Comparison of ENCODE assay signal across 8 cellular contexts in the genomic region with DNA sequence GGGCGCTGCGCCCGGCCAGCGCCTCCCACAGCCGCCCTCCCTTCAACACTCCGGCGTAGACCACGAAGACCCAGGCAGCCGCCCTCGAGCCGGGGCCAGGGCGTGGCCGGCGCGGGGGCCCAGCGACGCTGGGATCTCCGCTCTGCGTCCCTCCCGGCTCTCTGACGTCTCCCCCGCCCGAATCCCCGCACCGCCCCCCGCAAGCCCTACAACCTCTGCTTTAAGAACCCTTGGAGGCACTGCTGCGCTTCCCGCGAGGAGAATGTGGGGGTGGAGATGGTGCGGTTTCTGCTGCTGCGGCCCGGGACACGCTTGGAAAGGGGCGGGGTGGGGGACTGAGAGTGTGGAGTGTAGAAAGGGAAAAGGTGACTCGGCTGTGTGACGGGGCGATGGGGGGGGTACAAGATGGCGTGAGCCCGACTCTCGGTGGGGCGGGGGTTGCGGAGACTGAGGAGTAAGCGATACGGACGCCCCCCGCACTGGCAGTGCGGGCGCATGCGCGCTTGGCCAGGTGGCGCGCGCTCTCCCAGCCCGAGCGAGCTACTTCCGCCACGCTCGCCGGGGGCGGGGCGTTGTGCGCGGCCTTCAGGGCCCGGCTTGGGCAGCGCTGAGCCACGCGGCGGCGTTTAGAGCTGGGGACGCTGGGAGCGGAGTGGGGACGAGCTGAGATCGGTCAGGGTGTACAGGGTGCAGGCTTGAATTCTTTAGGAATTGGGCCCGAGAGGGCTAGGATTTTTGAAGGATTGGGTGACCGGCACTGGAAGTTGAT. TPM values are rescaled to one million over a fixed set of nuclear protein-coding genes. Genes with fewer than 3 reads are reported as not detected.
DNase-seq lines count a peak whose midpoint lies in the region; ATAC-seq and TF ChIP-seq lines count a peak whose summit lies in the region.

SUPT3H (minus strand) TSS at position 380 of the 769 bp plus-strand sequence.

- ATAC-seq in GM19035 (IDR thresholded peaks at IDR 0.05; ENCODE audit: unreplicated experiment), result peak; percentile 94
- peak; percentile 85 for ATAC-seq in HG03342 (IDR thresholded peaks at IDR 0.05; ENCODE audit: unreplicated experiment)
- peak; percentile 97 for ATAC-seq in left colon

- DNase-seq in Ammon's horn (ENCODE audit: low spot score) (peak; percentile 93), NCI-H460 (ENCODE audit: extremely low read depth, low read depth) (peak; percentile 83), choroid plexus epithelial cell (ENCODE audit: low read depth) (peak; percentile 95), left colon (peak; percentile 88 to 93)
- peak; percentile 93 to 97 for DNase-seq in activated CD4-positive, alpha-beta T cell treated with anti-CD3 and anti-CD28 coated beads for 4 hours
- peak; percentile 92 to 93 for DNase-seq in stimulated activated CD4-positive, alpha-beta T cell treated with anti-CD3 and anti-CD28 coated beads, Interleukin-1b, Interleukin-23, amount 100 ng/mL, for 4 hours (ENCODE audit: low read depth in 2 of 2)

- intact Hi-C loops in left colon (cut with DNase I, micrococcal nuclease), result no loop called here

- peak within 1 kb of the TSS; percentile 76 for H3K4me3 ChIP-seq in choroid plexus epithelial cell (ENCODE audit: low read depth, low read length)

- TF ChIP-seq CTCF in choroid plexus epithelial cell (conservative IDR thresholded peaks at IDR 0.05; ENCODE audit: low read depth, low read length), result peak; percentile 27

RNA-seq across cellular contexts. Expression of gene SUPT3H, which starts in this region (rescaled TPM):
- total RNA-seq in NCI-H460 (2014; rRNA removed; shearing (Covaris generic)), result 2.7 and 5.9 TPM in 2 replicates
- 15.9 and 27.7 TPM in 2 replicates for polyA plus RNA-seq in NCI-H460 (2014; cell fraction: nucleus; rRNA removed)
- 1 to 10 TPM; 2.0 to 2.8 TPM for total RNA-seq in left colon

Comparison
In these comparisons a context has a peak if more than half of its experiments do, and no peak if none do; other contexts are left out.
1. Peak in every context shown above with its lines: DNase-seq, ATAC-seq and H3K4me3 ChIP-seq.